In the genomic region with DNA sequence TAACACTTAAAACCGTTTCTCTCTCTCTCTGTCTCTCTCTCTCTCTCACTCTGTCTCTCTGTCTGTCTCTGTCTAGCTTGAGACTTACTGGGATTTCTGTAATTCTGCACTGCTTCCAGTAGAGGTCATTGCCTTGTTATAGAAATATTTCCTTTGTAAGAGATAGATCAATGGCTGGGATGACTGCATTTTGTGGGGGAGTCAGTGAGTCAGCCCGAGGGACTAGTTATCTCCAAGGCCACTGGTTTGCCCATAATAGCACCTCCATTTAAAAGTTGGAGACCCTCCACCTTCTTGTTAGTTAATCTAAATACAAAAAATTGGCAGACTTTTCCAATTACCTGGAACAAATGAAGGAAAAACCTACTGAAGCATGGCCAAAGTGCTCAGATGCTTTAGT, we compare ENCODE assay signal across 9 cellular contexts.
A peak's percentile ranks its signal among the peaks of the same experiment; 100 is the strongest.
DNase-seq lines count a peak whose midpoint lies in the region; ATAC-seq and FAIRE-seq lines count a peak whose summit lies in the region.
"Had no signal": no experiment of that assay in that cellular context is flagged by ENCODE, and none has a peak within 500 bp of the region (broad histone marks: within the 10 kb centered on the region; RNA-seq: fewer than 3 reads in every experiment).

No MANE protein-coding gene starts in this region.

- H2BK120ac ChIP-seq in neuronal stem cell (ENCODE audit: low read depth, low read length), result no peak overlapping the region

- no peaks in the 10 kb centered on the region for H3K4me1 ChIP-seq in neuronal stem cell (ENCODE audit: control insufficient read depth in 2 of 2, insufficient read depth in 1 of 2, low read depth in 1 of 2, low read length in 2 of 2)

- peak; percentile 81 for ATAC-seq in HG03159 (IDR thresholded peaks at IDR 0.05; ENCODE audit: unreplicated experiment)

- H2BK15ac ChIP-seq in neuronal stem cell (ENCODE audit: low read length), result no peak overlapping the region

- FAIRE-seq in GM19239 (lab: Jason Lieb, UNC), result peak; percentile 47

- no peak overlapping the region for H2BK12ac ChIP-seq in neuronal stem cell (ENCODE audit: low read length)

- no peak overlapping the region for H2AK5ac ChIP-seq in neuronal stem cell (ENCODE audit: low read depth, low read length)

- no peak overlapping the region for H3K9ac ChIP-seq in neuronal stem cell (ENCODE audit: low read depth, low read length, poor library complexity)

- H3K4me3 ChIP-seq in neuronal stem cell (ENCODE audit: low read length in 2 of 2), result no peak overlapping the region
- H3K4me3 ChIP-seq: lung had no signal

- no peaks in the 10 kb centered on the region for H3K9me3 ChIP-seq in neuronal stem cell (replicated peaks in 1 of 2; ENCODE audit: control insufficient read depth in 2 of 2, insufficient read depth in 1 of 2, low read depth in 1 of 2, low read length in 2 of 2)

- H4K91ac ChIP-seq in neuronal stem cell (ENCODE audit: low read depth, low read length, poor library complexity), result no peak overlapping the region

- no peak overlapping the region for H3K4ac ChIP-seq in neuronal stem cell (ENCODE audit: low read length)

- DNase-seq in D341Med (ENCODE audit: low spot score) (peak; percentile 22), GM19239 (ENCODE audit: insufficient read length, low spot score) (no peak), RKO (ENCODE audit: low spot score) (peak; percentile 73), foreskin melanocyte (peak; percentile 14), neuronal stem cell (ENCODE audit: low spot score) (no peak), NCI-H524 treated with DMSO at 0.1 percent for 48 hours (lab: John Stamatoyannopoulos, UW) (no peak), epidermal melanocyte (ENCODE audit: insufficient read length, low spot score) (no peak)

- no peak overlapping the region for H3K18ac ChIP-seq in neuronal stem cell (ENCODE audit: low read length)

- no CpG with 5 or more reads among the region's 2 CpGs for WGBS in neuronal stem cell (ENCODE audit: extremely low coverage in 2 of 2, insufficient read length in 2 of 2, insufficient replicate concordance in 1 of 2), 2 donors

- H3K27ac ChIP-seq in neuronal stem cell (replicated peaks; ENCODE audit: low read length), result no peak overlapping the region

- no peaks in the 10 kb centered on the region for H3K36me3 ChIP-seq in neuronal stem cell (replicated peaks in 1 of 2; ENCODE audit: control insufficient read depth in 2 of 2, insufficient read depth in 2 of 2, low read length in 2 of 2)

- H2BK5ac ChIP-seq in neuronal stem cell (ENCODE audit: low read length), result no peak overlapping the region

- H3K4me2 ChIP-seq in neuronal stem cell (ENCODE audit: insufficient read depth, low read length, poor library complexity, severe bottlenecking), result no peak overlapping the region

- H2AFZ ChIP-seq in neuronal stem cell (ENCODE audit: low read length), result no peak overlapping the region

- H4K8ac ChIP-seq in neuronal stem cell (ENCODE audit: low read depth, low read length), result no peak overlapping the region

- no peak overlapping the region for H3K23ac ChIP-seq in neuronal stem cell (ENCODE audit: low read depth, low read length, poor library complexity)

- no peaks in the 10 kb centered on the region for H3K27me3 ChIP-seq in neuronal stem cell (ENCODE audit: control insufficient read depth in 3 of 3, insufficient read depth in 3 of 3, low read depth in 1 of 3, low read length in 3 of 3)

- no peaks in the 10 kb centered on the region for H3K79me1 ChIP-seq in neuronal stem cell (ENCODE audit: low read depth, low read length)

- H3K14ac ChIP-seq in neuronal stem cell (ENCODE audit: low read length), result no peak overlapping the region

Comparison
In these comparisons a context has a peak if more than half of its experiments do, and no peak if none do; other contexts are left out.
1. DNase-seq: peak in D341Med (single experiment), RKO (single experiment) and foreskin melanocyte (single experiment); none in GM19239 (single experiment), neuronal stem cell (single experiment), NCI-H524 treated with DMSO at 0.1 percent for 48 hours (single experiment) and epidermal melanocyte (single experiment).